In the genomic region with DNA sequence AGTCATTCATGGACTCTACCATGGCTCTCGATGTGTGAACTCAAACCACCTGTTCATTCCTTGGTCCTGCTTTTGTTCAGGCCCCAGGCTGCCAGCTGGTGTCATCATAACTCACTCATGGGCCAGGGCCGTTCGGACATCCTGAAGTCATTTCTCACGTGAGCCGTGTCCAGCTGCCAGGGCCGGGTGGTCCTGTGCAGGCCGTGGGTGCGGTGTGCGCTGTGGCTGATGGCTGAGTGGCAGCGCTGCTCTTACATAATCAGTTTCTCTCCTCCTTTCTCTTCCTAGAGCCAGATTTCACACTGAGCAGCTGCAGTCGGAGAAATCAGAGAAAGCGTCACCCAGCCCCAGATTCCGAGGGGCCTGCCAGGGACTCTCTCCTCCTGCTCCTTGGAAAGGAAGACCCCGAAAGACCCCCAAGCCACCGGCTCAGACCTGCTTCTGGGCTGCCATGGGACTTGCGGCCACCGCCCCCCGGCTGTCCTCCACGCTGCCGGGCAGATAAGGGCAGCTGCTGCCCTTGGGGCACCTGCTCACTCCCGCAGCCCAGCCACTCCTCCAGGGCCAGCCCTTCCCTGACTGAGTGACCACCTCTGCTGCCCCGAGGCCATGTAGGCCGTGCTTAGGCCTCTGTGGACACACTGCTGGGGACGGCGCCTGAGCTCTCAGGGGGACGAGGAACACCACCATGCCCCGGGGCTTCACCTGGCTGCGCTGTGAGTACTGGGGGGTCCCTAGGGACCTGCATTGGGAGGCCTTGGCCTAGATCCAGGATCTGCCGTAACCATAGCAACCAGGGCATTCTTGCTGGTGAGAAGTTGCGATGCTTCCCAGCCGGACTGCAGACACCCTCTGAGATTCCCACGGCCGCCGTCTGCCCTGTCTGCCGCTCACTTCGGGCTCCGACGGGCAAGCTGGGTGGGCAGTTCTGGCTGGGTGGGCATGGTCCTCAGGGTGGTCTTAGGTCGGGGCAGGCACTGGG, we compare ENCODE assay signal across 1 cellular context.
TF ChIP-seq lines count a peak whose summit lies in the region.

Gene IL34 (plus strand): TSS at position 300 of the 982 bp plus-strand sequence. CDS start 389 bp downstream, at position 689.

TF ChIP-seq in H1, 55 proteins besides CTCF, POLR2A, EP300 and RAD21:
- TF ChIP-seq HDAC6 (IDR thresholded peaks at IDR 0.05; ENCODE audit: low read depth, low read length), result no peak
- no peak for TF ChIP-seq RFX5 (IDR thresholded peaks at IDR 0.05; ENCODE audit: borderline replicate concordance, low read depth, low read length)
- no peak for TF ChIP-seq CHD2 (IDR thresholded peaks at IDR 0.05; ENCODE audit: low read length)
- TF ChIP-seq RXRA (IDR thresholded peaks at IDR 0.05; ENCODE audit: insufficient read depth, low read depth, low read length), result no peak
- no peak for TF ChIP-seq CBX8 (IDR thresholded peaks at IDR 0.05; ENCODE audit: borderline replicate concordance, low read depth, low read length)
- no peak for TF ChIP-seq PHF8 (conservative IDR thresholded peaks at IDR 0.05; ENCODE audit: low read depth, low read length)
- TF ChIP-seq KDM5A (IDR thresholded peaks at IDR 0.05; ENCODE audit: low read length), result no peak
- TF ChIP-seq POU5F1 (IDR thresholded peaks at IDR 0.05; ENCODE audit: low read depth, low read length), result no peak
- TF ChIP-seq SP2 (IDR thresholded peaks at IDR 0.05; ENCODE audit: low read length), result no peak
- TF ChIP-seq BACH1 (IDR thresholded peaks at IDR 0.05; ENCODE audit: low read length), result no peak
- no peak for TF ChIP-seq NANOG (IDR thresholded peaks at IDR 0.05; ENCODE audit: insufficient read depth, low read depth, low read length, poor library complexity, severe bottlenecking)
- TF ChIP-seq YY1 (IDR thresholded peaks at IDR 0.05; ENCODE audit: low read depth, low read length), result no peak
- TF ChIP-seq HDAC2 (IDR thresholded peaks at IDR 0.05; ENCODE audit: borderline replicate concordance in 1 of 2, low read depth in 2 of 2, low read length in 2 of 2), result no peak
- TF ChIP-seq POLR2AphosphoS5 (IDR thresholded peaks at IDR 0.05; ENCODE audit: low read depth, low read length), result no peak
- no peak for TF ChIP-seq SIX5 (IDR thresholded peaks at IDR 0.05; ENCODE audit: low read depth, low read length)
- TF ChIP-seq SRF (IDR thresholded peaks at IDR 0.05; ENCODE audit: low read depth, low read length), result no peak
- TF ChIP-seq FOSL1 (IDR thresholded peaks at IDR 0.05; ENCODE audit: insufficient read depth, low read depth, low read length), result no peak
- TF ChIP-seq, protein P1, sequence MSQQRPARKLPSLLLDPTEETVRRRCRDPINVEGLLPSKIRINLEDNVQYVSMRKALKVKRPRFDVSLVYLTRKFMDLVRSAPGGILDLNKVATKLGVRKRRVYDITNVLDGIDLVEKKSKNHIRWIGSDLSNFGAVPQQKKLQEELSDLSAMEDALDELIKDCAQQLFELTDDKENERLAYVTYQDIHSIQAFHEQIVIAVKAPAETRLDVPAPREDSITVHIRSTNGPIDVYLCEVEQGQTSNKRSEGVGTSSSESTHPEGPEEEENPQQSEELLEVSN (IDR thresholded peaks at IDR 0.05), result no peak
